Comparison of ENCODE assay signal across 23 cellular contexts in genomic region chr9:107907715-107908114, GRCh38.
"Had no signal": no experiment of that assay in that cellular context is flagged by ENCODE, and none has a peak within 500 bp of the region (broad histone marks: within the 10 kb centered on the region; RNA-seq: fewer than 3 reads in every experiment).

No MANE protein-coding gene starts in this region.

- ATAC-seq: activated CD8-positive, alpha-beta T cell treated with anti-CD3 and anti-CD28 coated beads, Interleukin-2, amount 10 ng/mL, durations not matched to agents 7 days and 5 days; foreskin keratinocyte; natural killer cell treated with Interleukin-12 subunit alpha and Interleukin-12 subunit beta and Interleukin-15 and Interleukin-18, amount 100 ng/mL, for 72 hours; right lobe of liver; SK-N-SH treated with all-trans-retinoic acid at 6 μM for 48 hours; stimulated activated memory B cell treated with anti-CD40 and anti-IgM and Interleukin-4, amounts not matched to agents 10 μg/mL and 1 μg/mL and 100 μg/mL, for 72 hours had no signal

- H3K9me3 Mint-ChIP-seq: activated CD4-positive, alpha-beta T cell treated with anti-CD3 and anti-CD28 coated beads, Interleukin-2, amount 10 ng/mL, durations not matched to agents 7 days and 5 days had no signal

- H3K4me3 ChIP-seq: ascending aorta, left lung, lung, pancreas, right lobe of liver, smooth muscle cell, upper lobe of left lung had no signal

- H3K9me3 ChIP-seq: neutrophil, pancreas, right lobe of liver, upper lobe of left lung had no signal

- H3K27ac Mint-ChIP-seq: activated CD4-positive, alpha-beta T cell treated with anti-CD3 and anti-CD28 coated beads, Interleukin-2, amount 10 ng/mL, durations not matched to agents 7 days and 5 days; activated CD8-positive, alpha-beta T cell treated with anti-CD3 and anti-CD28 coated beads, Interleukin-2, amount 10 ng/mL, durations not matched to agents 7 days and 5 days; activated naive CD4-positive, alpha-beta T cell treated with anti-CD3 and anti-CD28 coated beads, Interleukin-2, amount 50 U/mL, for 24 hours; activated T-helper 1 cell treated with anti-CD3 and anti-CD28 coated beads, Interleukin-12 subunit alpha, Interleukin-12 subunit beta, Interleukin-2, Interleukin-4 antibody, amounts not matched to agents 30 ng/mL and 10 ng/mL and 1 ng/mL, durations not matched to agents 14 hours and 24 hours and 36 hours; natural killer cell treated with Interleukin-12 subunit alpha and Interleukin-12 subunit beta and Interleukin-15 and Interleukin-18, amount 100 ng/mL, for 72 hours; stimulated activated memory B cell treated with anti-CD40 and anti-IgM and Interleukin-4, amounts not matched to agents 10 μg/mL and 1 μg/mL and 100 μg/mL, for 72 hours had no signal

- H3K4me3 Mint-ChIP-seq: activated CD4-positive, alpha-beta T cell treated with anti-CD3 and anti-CD28 coated beads, Interleukin-2, amount 10 ng/mL, durations not matched to agents 7 days and 5 days; activated CD8-positive, alpha-beta T cell treated with anti-CD3 and anti-CD28 coated beads, Interleukin-2, amount 10 ng/mL, durations not matched to agents 7 days and 5 days; activated naive CD4-positive, alpha-beta T cell treated with anti-CD3 and anti-CD28 coated beads, Interleukin-2, amount 50 U/mL, for 24 hours; activated T-helper 1 cell treated with anti-CD3 and anti-CD28 coated beads, Interleukin-12 subunit alpha, Interleukin-12 subunit beta, Interleukin-2, Interleukin-4 antibody, amounts not matched to agents 30 ng/mL and 10 ng/mL and 1 ng/mL, durations not matched to agents 14 hours and 24 hours and 36 hours; natural killer cell treated with Interleukin-12 subunit alpha and Interleukin-12 subunit beta and Interleukin-15 and Interleukin-18, amount 100 ng/mL, for 72 hours; stimulated activated memory B cell treated with anti-CD40 and anti-IgM and Interleukin-4, amounts not matched to agents 10 μg/mL and 1 μg/mL and 100 μg/mL, for 72 hours had no signal

- DNase-seq: activated CD4-positive, alpha-beta T cell treated with anti-CD3 and anti-CD28 coated beads, Interleukin-2, amount 10 ng/mL, durations not matched to agents 7 days and 5 days; activated CD4-positive, CD25-positive, alpha-beta regulatory T cell treated with anti-CD3 and anti-CD28 coated beads, Interleukin-2, amount 50 U/mL, for 72 hours; activated CD8-positive, alpha-beta T cell treated with anti-CD3 and anti-CD28 coated beads, Interleukin-2, amount 10 ng/mL, durations not matched to agents 7 days and 5 days; activated gamma-delta T cell; brain microvascular endothelial cell; central memory CD4-positive, alpha-beta T cell; foreskin keratinocyte; kidney; left lung; pancreas; right lobe of liver; stimulated activated CD4-positive, alpha-beta T cell treated with anti-CD3 and anti-CD28 coated beads, Interleukin-15, amount 100 ng/mL, for 24 hours; upper lobe of left lung; WERI-Rb-1 had no signal

- H3K36me3 Mint-ChIP-seq: activated naive CD4-positive, alpha-beta T cell treated with anti-CD3 and anti-CD28 coated beads, Interleukin-2, amount 50 U/mL, for 24 hours; natural killer cell treated with Interleukin-12 subunit alpha and Interleukin-12 subunit beta and Interleukin-15 and Interleukin-18, amount 100 ng/mL, for 72 hours had no signal

- H3K27me3 ChIP-seq: ascending aorta, brain microvascular endothelial cell, foreskin keratinocyte, left lung, neutrophil, pancreas, right lobe of liver, upper lobe of left lung had no signal

- H3K27ac ChIP-seq: ascending aorta, brain microvascular endothelial cell, foreskin keratinocyte, left lung, neutrophil, pancreas, right lobe of liver, upper lobe of left lung, WERI-Rb-1 had no signal

- H3K36me3 ChIP-seq: ascending aorta, brain microvascular endothelial cell, left lung, neutrophil, pancreas, right lobe of liver, upper lobe of left lung, WERI-Rb-1 had no signal

- H3K27me3 Mint-ChIP-seq: activated CD4-positive, alpha-beta T cell treated with anti-CD3 and anti-CD28 coated beads, Interleukin-2, amount 10 ng/mL, durations not matched to agents 7 days and 5 days; activated naive CD4-positive, alpha-beta T cell treated with anti-CD3 and anti-CD28 coated beads, Interleukin-2, amount 50 U/mL, for 24 hours; natural killer cell treated with Interleukin-12 subunit alpha and Interleukin-12 subunit beta and Interleukin-15 and Interleukin-18, amount 100 ng/mL, for 72 hours; stimulated activated memory B cell treated with anti-CD40 and anti-IgM and Interleukin-4, amounts not matched to agents 10 μg/mL and 1 μg/mL and 100 μg/mL, for 72 hours had no signal

- H3K4me1 ChIP-seq: ascending aorta, foreskin keratinocyte, left lung, pancreas, right lobe of liver, upper lobe of left lung had no signal

- H3K4me1 Mint-ChIP-seq: activated CD4-positive, alpha-beta T cell treated with anti-CD3 and anti-CD28 coated beads, Interleukin-2, amount 10 ng/mL, durations not matched to agents 7 days and 5 days; activated naive CD4-positive, alpha-beta T cell treated with anti-CD3 and anti-CD28 coated beads, Interleukin-2, amount 50 U/mL, for 24 hours had no signal
